ENCODE assay signal across 14 cellular contexts in the genomic region with DNA sequence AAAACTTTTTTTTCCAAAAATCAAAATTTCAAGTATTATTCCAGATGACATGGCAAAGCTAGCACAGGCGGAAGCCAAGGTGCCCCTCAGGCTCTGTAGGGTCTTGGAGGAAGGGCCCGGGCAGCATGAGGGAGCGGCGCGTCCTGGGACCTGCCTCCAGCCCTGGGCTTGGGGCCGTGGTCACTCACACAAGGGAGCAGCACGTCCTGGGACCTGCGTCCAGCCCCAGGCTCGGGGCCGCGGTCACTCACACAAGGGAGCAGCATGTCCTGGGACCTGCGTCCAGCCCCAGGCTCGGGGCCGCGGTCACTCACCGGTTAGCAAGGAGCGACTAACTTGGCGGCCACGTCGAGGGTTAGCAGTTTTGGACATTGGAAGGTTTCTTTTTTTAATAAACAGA. TPM values are rescaled to one million over a fixed set of nuclear protein-coding genes. Genes with fewer than 3 reads are reported as not detected.
DNase-seq lines count a peak whose midpoint lies in the region; ATAC-seq and TF ChIP-seq lines count a peak whose summit lies in the region.
"Had no signal": no experiment of that assay in that cellular context is flagged by ENCODE, and none has a peak within 500 bp of the region (broad histone marks: within the 10 kb centered on the region; RNA-seq: fewer than 3 reads in every experiment).

No MANE protein-coding gene starts in this region.

- H3K36me3 Mint-ChIP-seq in endodermal cell (ENCODE audit: low read depth): peaks cover 57% of the 10 kb centered on the region

- H3K27me3 ChIP-seq in right cardiac atrium (ENCODE audit: control insufficient read depth, insufficient read depth): no peaks in the 10 kb centered on the region
- H3K27me3 ChIP-seq in Panc1 (ENCODE audit: control insufficient read depth, insufficient read depth, low read length): no peaks in the 10 kb centered on the region
- no peaks in the 10 kb centered on the region for H3K27me3 ChIP-seq in endodermal cell (ENCODE audit: control insufficient read depth, insufficient read depth, low read length, poor library complexity, severe bottlenecking)
- no peaks in the 10 kb centered on the region for H3K27me3 ChIP-seq in spleen (replicated peaks in 1 of 7)

- H3K27me3 Mint-ChIP-seq in endodermal cell (ENCODE audit: insufficient read depth): no peaks in the 10 kb centered on the region

- no peak overlapping the region for H3K4me3 Mint-ChIP-seq in endodermal cell
- H3K4me3 Mint-ChIP-seq: CD8-positive, alpha-beta T cell had no signal

- CTCF ChIA-PET in Panc1 (lab: Charles Lee): no interaction called here

- H3K9me3 ChIP-seq in right cardiac atrium (ENCODE audit: control insufficient read depth, low read length) (no peaks in the 10 kb centered on the region), Panc1 (ENCODE audit: control insufficient read depth, insufficient read depth, low read depth, low read length) (no peaks in the 10 kb centered on the region), endodermal cell (ENCODE audit: control insufficient read depth, low read length) (no peaks in the 10 kb centered on the region), spleen (no peaks in the 10 kb centered on the region)
- H3K9me3 ChIP-seq: BLaER1 treated with 17β-estradiol and CSF1 and Interleukin-3, amounts not matched to agents 10 nM and 100 nM had no signal

- no peak overlapping the region for H3K4me3 ChIP-seq in right cardiac atrium (ENCODE audit: low read length)
- H3K4me3 ChIP-seq in Panc1 (ENCODE audit: low read depth in 2 of 2, low read length in 2 of 2): no peak overlapping the region
- H3K4me3 ChIP-seq in endodermal cell (ENCODE audit: low read length): no peak overlapping the region
- H3K4me3 ChIP-seq in spleen: no peak overlapping the region
- H3K4me3 ChIP-seq: BLaER1 treated with 17β-estradiol and CSF1 and Interleukin-3, amounts not matched to agents 10 nM and 100 nM; GM23248 had no signal

- H3K4me1 ChIP-seq in right cardiac atrium (ENCODE audit: control insufficient read depth, insufficient read depth, low read length) (no peaks in the 10 kb centered on the region), Panc1 (ENCODE audit: control insufficient read depth, insufficient read depth, low read length) (no peaks in the 10 kb centered on the region), endodermal cell (ENCODE audit: control insufficient read depth, insufficient read depth, low read length) (no peaks in the 10 kb centered on the region), spleen (peaks cover 0 to 25% (median 13%) of the 10 kb centered on the region in 6 donors)

- POLR2A ChIA-PET in Panc1 (lab: Charles Lee): no interaction called here

- BruUV-seq in Panc1 (replicated peaks; lab: Mats Ljungman, UMichigan): TSS peak; percentile 82

- 91% methylated on average over 20 of the region's 20 CpGs for WGBS in right cardiac atrium
- 89% methylated on average over 13 to 20 of the region's 20 CpGs for WGBS in endodermal cell (ENCODE audit: insufficient coverage in 1 of 2, insufficient read length in 1 of 2), 2 experiments
- WGBS in spleen, 5 donors: 91 to 95% (median 92%) methylated on average over 20 of the region's 20 CpGs

- TF ChIP-seq CTCF in Panc1 (IDR thresholded peaks at IDR 0.05): no peak
- no peak for TF ChIP-seq CTCF in endodermal cell (conservative IDR thresholded peaks at IDR 0.05)
- TF ChIP-seq CTCF in spleen (IDR thresholded peaks at IDR 0.05 in 8 of 11, conservative IDR thresholded peaks at IDR 0.05 in 3 of 11): no peak

- TF ChIP-seq POLR2A in spleen (IDR thresholded peaks at IDR 0.05): no peak

- H3K27ac Mint-ChIP-seq in endodermal cell: no peak overlapping the region
- H3K27ac Mint-ChIP-seq: CD8-positive, alpha-beta T cell had no signal

- no peak overlapping the region for H3K9ac ChIP-seq in endodermal cell (ENCODE audit: extremely low read depth, low read length, poor library complexity, severe bottlenecking)
- H3K9ac ChIP-seq: BLaER1 treated with 17β-estradiol and CSF1 and Interleukin-3, amounts not matched to agents 10 nM and 100 nM; GM23248 had no signal

- ATAC-seq in right cardiac atrium (peak in 1 of 2 donors; percentile 19), Panc1 (no peak)
- ATAC-seq: CD8-positive, alpha-beta T cell had no signal

- intact Hi-C loops in right cardiac atrium (cut with DNase I): no loop called here
- intact Hi-C loops in cardiac septum (cut with DNase I): no loop called here
- intact Hi-C loops in Panc1 (cut with micrococcal nuclease; ENCODE audit: unreplicated experiment): no loop called here
- intact Hi-C loops in spleen (cut with DNase I; ENCODE audit: low total_unique reads): no loop called here

- H3K9me3 Mint-ChIP-seq in endodermal cell: peaks cover 1% of the 10 kb centered on the region
- H3K9me3 Mint-ChIP-seq: CD8-positive, alpha-beta T cell had no signal

- H3K36me3 ChIP-seq in Panc1 (ENCODE audit: control insufficient read depth, insufficient read depth, low read length) (peaks cover 10% of the 10 kb centered on the region), endodermal cell (ENCODE audit: control insufficient read depth, insufficient read depth, low read length) (peaks cover 47% of the 10 kb centered on the region), spleen (peaks cover 3 to 96% (median 58%) of the 10 kb centered on the region in 6 donors)

- H3K4me1 Mint-ChIP-seq in endodermal cell: no peaks in the 10 kb centered on the region

- in situ Hi-C loops in Panc1 (cut with HindIII; ENCODE audit: low pct_unique_long_range_greater_than_20kb, low sequenced_read_pairs): no loop called here

- DNase-seq in right cardiac atrium (peak in 2 of 3 donors; percentile 27 to 41), cardiac septum (ENCODE audit: low spot score) (no peak), Panc1 (ENCODE audit: low read depth, low spot score) (no peak), endodermal cell (peak; percentile 46), spleen (no peak), NCI-H345 (lab: John Stamatoyannopoulos, UW) (no peak), NCI-H1694 treated with DMSO at 0.1 percent for 48 hours (lab: John Stamatoyannopoulos, UW) (no peak)
- DNase-seq: 8988T; CD8-positive, alpha-beta T cell; GM23248; HCEC 1CT; IMR-90 had no signal

- H3K27ac ChIP-seq in right cardiac atrium (ENCODE audit: low read length): no peak overlapping the region
- H3K27ac ChIP-seq in Panc1 (ENCODE audit: low read length): no peak overlapping the region
- no peak overlapping the region for H3K27ac ChIP-seq in endodermal cell (ENCODE audit: low read depth, low read length)
- H3K27ac ChIP-seq in spleen: no peak overlapping the region
- H3K27ac ChIP-seq: BLaER1 treated with 17β-estradiol and CSF1 and Interleukin-3, amounts not matched to agents 10 nM and 100 nM; GM23248; HL-60 had no signal

RNA-seq across cellular contexts. Expression of gene GOLGA3, which starts 11.9 kb away (rescaled TPM):
- total RNA-seq in right cardiac atrium (10 to 100 TPM; 28.0 to 49.8 (median 37.2) TPM), cardiac septum (50.1 TPM), Panc1 (2021; ENCODE audit: unreplicated experiment) (61.1 TPM), endodermal cell (10 to 100 TPM; 38.2 to 43.5 TPM), spleen (10 to 100 TPM; 51.3 to 80.9 (median 56.1) TPM)
- polyA plus RNA-seq in right cardiac atrium (14.6 TPM), spleen (10 to 100 TPM in 1 of 3 donors, 1 to 10 TPM in 2; 6.8 to 18.7 (median 7.8) TPM)
- polyA plus RNA-seq in Panc1 (2012; ENCODE audit: insufficient read length): 39.2 TPM
- 18.0 TPM for polyA plus RNA-seq in endodermal cell (2013, experiment 1 of 2)
- 18.4 TPM for polyA plus RNA-seq in endodermal cell (2013, experiment 2 of 2)

RNA-seq across cellular contexts. Expression of gene CHFR, which starts 46.9 kb away (rescaled TPM):
- total RNA-seq in right cardiac atrium (10 to 100 TPM; 15.3 to 27.6 (median 17.5) TPM), cardiac septum (22.5 TPM), Panc1 (2021; ENCODE audit: unreplicated experiment) (74.0 TPM), endodermal cell (10 to 100 TPM; 57.0 to 80.4 TPM), spleen (10 to 100 TPM; 60.4 to 87.2 (median 68.1) TPM)
- polyA plus RNA-seq in right cardiac atrium (12.5 TPM), spleen (10 to 100 TPM; 26.7 to 46.1 (median 41.8) TPM)
- polyA plus RNA-seq in Panc1 (2012; ENCODE audit: insufficient read length): 54.0 TPM
- 33.9 TPM for polyA plus RNA-seq in endodermal cell (2013, experiment 1 of 2)
- 33.5 TPM for polyA plus RNA-seq in endodermal cell (2013, experiment 2 of 2)

Comparison
In these comparisons a context has a peak if more than half of its experiments do, and no peak if none do; other contexts are left out.
1. DNase-seq: peak in right cardiac atrium (2 of 3) and endodermal cell (single experiment); none in cardiac septum (single experiment), Panc1 (single experiment), spleen (single experiment), NCI-H345 (single experiment) and NCI-H1694 treated with DMSO at 0.1 percent for 48 hours (single experiment).